Comparison of ENCODE assay signal across 12 cellular contexts in the genomic region with DNA sequence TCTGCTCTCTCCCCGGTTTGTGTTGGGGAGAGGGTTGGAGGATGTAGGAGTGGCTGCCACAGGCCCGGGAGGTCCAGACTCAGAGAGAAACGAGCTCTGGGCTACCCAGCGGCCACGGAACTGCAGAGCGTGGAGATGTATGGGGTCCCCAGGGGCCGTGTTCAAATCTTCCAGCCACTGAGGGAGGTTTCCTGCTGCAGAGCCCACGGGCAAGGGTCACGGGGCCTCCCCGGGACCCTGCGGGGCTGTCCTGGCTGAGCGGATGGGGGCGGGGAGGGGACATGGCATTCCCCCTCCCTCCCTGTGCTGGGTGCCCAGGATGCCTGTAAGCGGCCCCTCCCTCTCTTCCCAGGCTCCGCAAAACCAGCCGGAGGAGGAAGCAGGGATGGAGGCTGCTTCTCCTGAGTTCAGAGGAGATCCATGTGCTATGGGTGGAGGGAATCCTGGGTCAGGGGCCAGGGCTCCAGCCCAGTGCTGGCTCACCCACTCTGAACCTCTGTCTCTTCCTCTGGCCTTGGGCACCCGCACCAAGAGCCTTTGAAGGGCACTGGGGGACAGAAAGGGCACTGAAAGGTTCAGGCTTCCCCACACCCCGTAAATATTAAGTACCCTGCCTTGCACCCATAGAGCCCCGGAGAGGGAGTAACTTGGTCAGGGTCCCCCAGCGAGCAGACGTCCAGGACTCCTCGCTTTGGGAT. TPM values are rescaled to one million over a fixed set of nuclear protein-coding genes. Genes with fewer than 3 reads are reported as not detected.
DNase-seq lines count a peak whose midpoint lies in the region; ATAC-seq, FAIRE-seq and TF ChIP-seq lines count a peak whose summit lies in the region.
"Had no signal": no experiment of that assay in that cellular context is flagged by ENCODE, and none has a peak within 500 bp of the region (broad histone marks: within the 10 kb centered on the region; RNA-seq: fewer than 3 reads in every experiment).

No MANE protein-coding gene starts in this region.

- no peak for DNase-seq in coronary artery (ENCODE audit: low spot score)
- no peak for DNase-seq in lower lobe of right lung
- no peak for DNase-seq in GM12891 (ENCODE audit: insufficient read length, low spot score)
- no peak for DNase-seq in epidermal melanocyte (ENCODE audit: insufficient read length, low spot score)
- DNase-seq in RKO (ENCODE audit: low spot score) = no peak
- DNase-seq: CD8-positive, alpha-beta T cell; NCI-H146; stimulated activated naive CD4-positive, alpha-beta T cell had no signal

- H3K4me1 ChIP-seq in HUES6 (ENCODE audit: control insufficient read depth, insufficient read depth, low read length) (peaks cover 32% of the 10 kb centered on the region), lower lobe of right lung (peaks cover 35% of the 10 kb centered on the region), stomach smooth muscle (ENCODE audit: control insufficient read depth, insufficient read depth, low read length) (peaks cover 37% of the 10 kb centered on the region)

- H3K9ac ChIP-seq in HUES6 (ENCODE audit: low read length) (no peak overlapping the region), stomach smooth muscle (ENCODE audit: low read length in 2 of 2) (peak overlapping the region in 1 of 2 donors; percentile 51)

- H3K27ac ChIP-seq in HUES6 (ENCODE audit: low read depth, low read length) = no peak overlapping the region
- peak overlapping the region; percentile 94 to 100 for H3K27ac ChIP-seq in coronary artery
- H3K27ac ChIP-seq in lower lobe of right lung = peak overlapping the region; percentile 77
- H3K27ac ChIP-seq in stomach smooth muscle (ENCODE audit: low read length) = peak overlapping the region; percentile 75

- H3K36me3 ChIP-seq in HUES6 (ENCODE audit: control insufficient read depth, insufficient read depth, low read length) = no peaks in the 10 kb centered on the region
- H3K36me3 ChIP-seq in lower lobe of right lung = peaks cover 56% of the 10 kb centered on the region
- peaks cover 28% of the 10 kb centered on the region in 2 donors for H3K36me3 ChIP-seq in stomach smooth muscle (ENCODE audit: control insufficient read depth in 2 of 2, insufficient read depth in 2 of 2, low read length in 2 of 2)

- ATAC-seq in lower lobe of right lung (no peak), GM18861 (IDR thresholded peaks at IDR 0.05; ENCODE audit: unreplicated experiment) (no peak)
- ATAC-seq: CD8-positive, alpha-beta T cell had no signal

- H3K9me3 ChIP-seq in HUES6 (ENCODE audit: control insufficient read depth, insufficient read depth, low read depth, low read length) (no peaks in the 10 kb centered on the region), lower lobe of right lung (no peaks in the 10 kb centered on the region), stomach smooth muscle (ENCODE audit: control insufficient read depth in 2 of 2, low read length in 2 of 2) (no peaks in the 10 kb centered on the region)

- TF ChIP-seq POLR2A in GM12891 (IDR thresholded peaks at IDR 0.05; ENCODE audit: low read depth, low read length) = no peak

- H3K27me3 ChIP-seq in HUES6 (ENCODE audit: control insufficient read depth, insufficient read depth, low read length) = peaks cover 43% of the 10 kb centered on the region
- no peaks in the 10 kb centered on the region for H3K27me3 ChIP-seq in lower lobe of right lung (ENCODE audit: low read depth)
- no peaks in the 10 kb centered on the region for H3K27me3 ChIP-seq in stomach smooth muscle (ENCODE audit: control insufficient read depth in 1 of 2, insufficient read depth in 2 of 2, low read length in 2 of 2)

- intact Hi-C loops in lower lobe of right lung (cut with DNase I) = no loop called here

- no peak for TF ChIP-seq CTCF in coronary artery (IDR thresholded peaks at IDR 0.05)
- no peak for TF ChIP-seq CTCF in lower lobe of right lung (IDR thresholded peaks at IDR 0.05)

- H3K4me3 ChIP-seq in HUES6 (ENCODE audit: low read depth, low read length) = peak overlapping the region; percentile 30; the same call in 1 of the 2 replicates
- peak overlapping the region; percentile 54 for H3K4me3 ChIP-seq in coronary artery
- H3K4me3 ChIP-seq in lower lobe of right lung = no peak overlapping the region
- H3K4me3 ChIP-seq in stomach smooth muscle (ENCODE audit: low read length in 2 of 2) = peak overlapping the region in 1 of 2 donors; percentile 22

- FAIRE-seq in GM12891 (lab: Jason Lieb, UNC) = no peak

TF ChIP-seq in GM12891, 5 proteins besides CTCF, POLR2A, EP300 and RAD21:
- TF ChIP-seq TAF1 (IDR thresholded peaks at IDR 0.05; ENCODE audit: low read depth, low read length) (no peak), POU2F2 (IDR thresholded peaks at IDR 0.05; ENCODE audit: low read depth, low read length) (no peak), SPI1 (IDR thresholded peaks at IDR 0.05; ENCODE audit: low read depth, low read length) (no peak), PAX5 (IDR thresholded peaks at IDR 0.05; ENCODE audit: insufficient read depth, low read length, severe bottlenecking) (no peak), POLR2AphosphoS5 (IDR thresholded peaks at IDR 0.05; ENCODE audit: low read depth, low read length) (no peak)

RNA-seq across cellular contexts. Expression of a gene that starts 22.6 kb away (rescaled TPM):
- not detected for total RNA-seq in lower lobe of right lung
- 2.4 TPM for polyA plus RNA-seq in GM12891 (2012; ENCODE audit: low read depth, missing spikeins)
- total RNA-seq: lung microvascular endothelial cell had no signal

RNA-seq across cellular contexts. Expression of a gene that starts 25.6 kb away (rescaled TPM):
- not detected for total RNA-seq in lower lobe of right lung
- polyA plus RNA-seq in GM12891 (2012; ENCODE audit: low read depth, missing spikeins) = not detected
- total RNA-seq: CD8-positive, alpha-beta T cell; lung microvascular endothelial cell had no signal

RNA-seq across cellular contexts. Expression of a gene that starts 42.8 kb away (rescaled TPM):
- 9.9 TPM for total RNA-seq in lower lobe of right lung
- polyA plus RNA-seq in GM12891 (2012; ENCODE audit: low read depth, missing spikeins) = 10.9 TPM

RNA-seq across cellular contexts. Expression of a gene that starts 48.4 kb away (rescaled TPM):
- total RNA-seq in lower lobe of right lung = 34.1 TPM
- 18.0 TPM for polyA plus RNA-seq in GM12891 (2012; ENCODE audit: low read depth, missing spikeins)
